Comparison of ENCODE assay signal across 18 cellular contexts in the genomic region with DNA sequence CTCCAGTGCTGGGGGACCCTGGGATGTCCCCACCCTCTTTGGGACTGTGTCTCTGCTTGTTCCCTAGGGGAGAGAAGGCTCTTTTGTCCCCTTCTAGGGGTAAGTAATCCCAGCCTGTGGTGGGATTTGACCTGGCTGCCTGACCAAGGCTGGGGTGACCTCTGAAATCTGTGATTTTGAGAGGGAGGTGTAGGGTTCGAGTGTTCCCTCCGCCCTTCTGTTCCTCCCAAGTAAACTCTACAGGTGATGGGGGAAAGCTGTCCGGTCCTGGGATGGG. TPM values are rescaled to one million over a fixed set of nuclear protein-coding genes. Genes with fewer than 3 reads are reported as not detected.
DNase-seq lines count a peak whose midpoint lies in the region; ATAC-seq and TF ChIP-seq lines count a peak whose summit lies in the region.
"Had no signal": no experiment of that assay in that cellular context is flagged by ENCODE, and none has a peak within 500 bp of the region (broad histone marks: within the 10 kb centered on the region; RNA-seq: fewer than 3 reads in every experiment).

No MANE protein-coding gene starts in this region.

- in situ Hi-C loops in astrocyte of the cerebellum (cut with HindIII; ENCODE audit: low sequenced_read_pairs), result no loop called here

- H3K9me3 Mint-ChIP-seq in activated naive CD8-positive, alpha-beta T cell treated with anti-CD3 and anti-CD28 coated beads, Interleukin-2, amount 10 ng/mL, durations not matched to agents 7 days and 5 days, result no peaks in the 10 kb centered on the region
- H3K9me3 Mint-ChIP-seq in activated naive CD8-positive, alpha-beta T cell treated with anti-CD3 and anti-CD28 coated beads for 36 hours, result no peaks in the 10 kb centered on the region
- H3K9me3 Mint-ChIP-seq: activated naive CD4-positive, alpha-beta T cell treated with anti-CD3 and anti-CD28 coated beads, Interleukin-2, amount 10 ng/mL, durations not matched to agents 7 days and 5 days had no signal

- no peaks in the 10 kb centered on the region for H3K36me3 Mint-ChIP-seq in activated naive CD8-positive, alpha-beta T cell treated with anti-CD3 and anti-CD28 coated beads, Interleukin-2, amount 10 ng/mL, durations not matched to agents 7 days and 5 days
- H3K36me3 Mint-ChIP-seq in activated naive CD8-positive, alpha-beta T cell treated with anti-CD3 and anti-CD28 coated beads for 36 hours, result no peaks in the 10 kb centered on the region
- H3K36me3 Mint-ChIP-seq: activated naive CD4-positive, alpha-beta T cell treated with anti-CD3 and anti-CD28 coated beads, Interleukin-2, amount 10 ng/mL, durations not matched to agents 7 days and 5 days; CD8-positive, alpha-beta memory T cell had no signal

- peak overlapping the region; percentile 46 for H3K4me3 ChIP-seq in astrocyte of the cerebellum (ENCODE audit: low read depth, low read length)
- peak overlapping the region; percentile 50 for H3K4me3 ChIP-seq in lower lobe of right lung
- H3K4me3 ChIP-seq in upper lobe of left lung, result peak overlapping the region in 3 of 4 donors; percentile 30 to 42 (median 32)
- peak overlapping the region in 1 of 4 donors; percentile 32 for H3K4me3 ChIP-seq in esophagus squamous epithelium
- H3K4me3 ChIP-seq: gastrocnemius medialis had no signal

- H3K36me3 ChIP-seq in lower lobe of right lung, result no peaks in the 10 kb centered on the region
- H3K36me3 ChIP-seq in upper lobe of left lung, result no peaks in the 10 kb centered on the region
- no peaks in the 10 kb centered on the region for H3K36me3 ChIP-seq in esophagus squamous epithelium
- H3K36me3 ChIP-seq: gastrocnemius medialis had no signal

- no peak overlapping the region for H3K27ac Mint-ChIP-seq in activated naive CD8-positive, alpha-beta T cell treated with anti-CD3 and anti-CD28 coated beads, Interleukin-2, amount 10 ng/mL, durations not matched to agents 7 days and 5 days
- no peak overlapping the region for H3K27ac Mint-ChIP-seq in activated naive CD8-positive, alpha-beta T cell treated with anti-CD3 and anti-CD28 coated beads for 36 hours
- H3K27ac Mint-ChIP-seq: activated naive CD4-positive, alpha-beta T cell treated with anti-CD3 and anti-CD28 coated beads, Interleukin-2, amount 10 ng/mL, durations not matched to agents 7 days and 5 days had no signal

- intact Hi-C loops in lower lobe of right lung (cut with DNase I) (no loop called here), esophagus squamous epithelium (cut with DNase I) (loop anchor here (5.0 kb wide), 1 partner anchor 73 kb away; a partner anchor contains a TSS), head of caudate nucleus (cut with DNase I) (no loop called here)

- H3K4me3 Mint-ChIP-seq in activated naive CD8-positive, alpha-beta T cell treated with anti-CD3 and anti-CD28 coated beads, Interleukin-2, amount 10 ng/mL, durations not matched to agents 7 days and 5 days, result no peak overlapping the region
- H3K4me3 Mint-ChIP-seq in activated naive CD8-positive, alpha-beta T cell treated with anti-CD3 and anti-CD28 coated beads for 36 hours, result no peak overlapping the region
- H3K4me3 Mint-ChIP-seq: activated naive CD4-positive, alpha-beta T cell treated with anti-CD3 and anti-CD28 coated beads, Interleukin-2, amount 10 ng/mL, durations not matched to agents 7 days and 5 days had no signal

- no peak for TF ChIP-seq POLR2A in upper lobe of left lung (IDR thresholded peaks at IDR 0.05)
- no peak for TF ChIP-seq POLR2A in esophagus squamous epithelium (IDR thresholded peaks at IDR 0.05)

- H3K4me1 ChIP-seq in lower lobe of right lung (peaks cover 22% of the 10 kb centered on the region), upper lobe of left lung (peaks cover 16 to 55% (median 25%) of the 10 kb centered on the region in 4 donors), esophagus squamous epithelium (peaks cover 15 to 72% (median 18%) of the 10 kb centered on the region in 3 donors)

- DNase-seq in activated naive CD8-positive, alpha-beta T cell treated with anti-CD3 and anti-CD28 coated beads, Interleukin-2, amount 10 ng/mL, durations not matched to agents 7 days and 5 days, result peak; percentile 20
- no peak for DNase-seq in activated naive CD8-positive, alpha-beta T cell treated with anti-CD3 and anti-CD28 coated beads for 36 hours
- DNase-seq in astrocyte of the cerebellum (ENCODE audit: low read depth), result no peak
- peak; percentile 6 for DNase-seq in lower lobe of right lung
- DNase-seq in upper lobe of left lung, result no peak
- DNase-seq in esophagus squamous epithelium (lab: John Stamatoyannopoulos, UW), result no peak
- DNase-seq in head of caudate nucleus, result no peak
- DNase-seq: CD8-positive, alpha-beta memory T cell; gastrocnemius medialis; NCI-H1417 treated with DMSO at 0.1 percent for 48 hours; NCI-H2227 treated with DMSO at 0.1 percent for 48 hours; stimulated activated CD4-positive, alpha-beta T cell treated with anti-CD3 and anti-CD28 coated beads, Interleukin-2, amount 100 ng/mL, for 48 hours had no signal

- 73 to 94% methylated on average over 2 to 3 of the region's 3 CpGs for WGBS in upper lobe of left lung, 2 donors
- 43 to 78% methylated on average over 1 to 3 of the region's 3 CpGs for WGBS in esophagus squamous epithelium, 2 donors

- POLR2A ChIA-PET in activated naive CD8-positive, alpha-beta T cell treated with anti-CD3 and anti-CD28 coated beads, Interleukin-2, amount 10 ng/mL, durations not matched to agents 7 days and 5 days (lab: Charles Lee), result no interaction called here

- TF ChIP-seq CTCF in astrocyte of the cerebellum (IDR thresholded peaks at IDR 0.05; ENCODE audit: low read depth, low read length, missing control alignments) (no peak), lower lobe of right lung (IDR thresholded peaks at IDR 0.05) (no peak), upper lobe of left lung (IDR thresholded peaks at IDR 0.05) (no peak), esophagus squamous epithelium (IDR thresholded peaks at IDR 0.05) (no peak)

- no peak for TF ChIP-seq EP300 in upper lobe of left lung (IDR thresholded peaks at IDR 0.05)

- H3K27ac ChIP-seq in lower lobe of right lung (peak overlapping the region; percentile 67), upper lobe of left lung (peak overlapping the region in 3 of 4 donors; percentile 31 to 91 (median 70)), esophagus squamous epithelium (no peak overlapping the region)
- H3K27ac ChIP-seq: gastrocnemius medialis had no signal

- H3K27me3 ChIP-seq in lower lobe of right lung (ENCODE audit: low read depth) (peaks cover 31% of the 10 kb centered on the region), upper lobe of left lung (peaks cover 0 to 3% (median 0%) of the 10 kb centered on the region in 4 donors), esophagus squamous epithelium (peaks cover 0 to 32% (median 0%) of the 10 kb centered on the region in 4 donors)

- H3K9me3 ChIP-seq in lower lobe of right lung, result no peaks in the 10 kb centered on the region
- no peaks in the 10 kb centered on the region for H3K9me3 ChIP-seq in upper lobe of left lung
- no peaks in the 10 kb centered on the region for H3K9me3 ChIP-seq in esophagus squamous epithelium
- H3K9me3 ChIP-seq: gastrocnemius medialis had no signal

- no peak for ATAC-seq in activated naive CD8-positive, alpha-beta T cell treated with anti-CD3 and anti-CD28 coated beads, Interleukin-2, amount 10 ng/mL, durations not matched to agents 7 days and 5 days (ENCODE audit: low read depth)
- ATAC-seq in lower lobe of right lung (no peak), upper lobe of left lung (ENCODE audit: low FRiP score in 2 of 2) (no peak), GM21529 (IDR thresholded peaks at IDR 0.05; ENCODE audit: unreplicated experiment) (no peak)
- ATAC-seq: gastrocnemius medialis, SK-N-SH treated with all-trans-retinoic acid at 6 μM for 48 hours had no signal

- H3K4me1 Mint-ChIP-seq in activated naive CD8-positive, alpha-beta T cell treated with anti-CD3 and anti-CD28 coated beads, Interleukin-2, amount 10 ng/mL, durations not matched to agents 7 days and 5 days, result peaks cover 11% of the 10 kb centered on the region
- H3K4me1 Mint-ChIP-seq in activated naive CD8-positive, alpha-beta T cell treated with anti-CD3 and anti-CD28 coated beads for 36 hours, result peaks cover 4% of the 10 kb centered on the region

- peaks cover 39% of the 10 kb centered on the region for H3K27me3 Mint-ChIP-seq in activated naive CD8-positive, alpha-beta T cell treated with anti-CD3 and anti-CD28 coated beads, Interleukin-2, amount 10 ng/mL, durations not matched to agents 7 days and 5 days
- H3K27me3 Mint-ChIP-seq in activated naive CD8-positive, alpha-beta T cell treated with anti-CD3 and anti-CD28 coated beads for 36 hours, result peaks cover 51% of the 10 kb centered on the region

RNA-seq across cellular contexts. Expression of a gene that starts 0.6 kb away (rescaled TPM):
- not detected for total RNA-seq in activated naive CD8-positive, alpha-beta T cell treated with anti-CD3 and anti-CD28 coated beads, Interleukin-2, amount 10 ng/mL, durations not matched to agents 7 days and 5 days
- not detected for total RNA-seq in activated naive CD8-positive, alpha-beta T cell treated with anti-CD3 and anti-CD28 coated beads for 36 hours
- total RNA-seq in lower lobe of right lung (9.2 TPM), upper lobe of left lung (10 to 100 TPM in 1 of 6 donors, 1 to 10 TPM in 5; 1.3 to 15.7 (median 3.8) TPM), esophagus squamous epithelium (under 1 TPM in 2 of 4 donors, not detected in 2; 0.12 to 0.76 TPM)
- total RNA-seq: activated CD8-positive, alpha-beta memory T cell treated with anti-CD3 and anti-CD28 coated beads for 36 hours; cardiac septum; CD8-positive, alpha-beta memory T cell; gastrocnemius medialis; myocyte had no signal

Comparison
In these comparisons a context has a peak if more than half of its experiments do, and no peak if none do; other contexts are left out.
1. DNase-seq: peak in activated naive CD8-positive, alpha-beta T cell treated with anti-CD3 and anti-CD28 coated beads, Interleukin-2, amount 10 ng/mL, durations not matched to agents 7 days and 5 days (single experiment) and lower lobe of right lung (single experiment); none in activated naive CD8-positive, alpha-beta T cell treated with anti-CD3 and anti-CD28 coated beads for 36 hours (single experiment), astrocyte of the cerebellum (single experiment), upper lobe of left lung (0 of 2), esophagus squamous epithelium (single experiment) and head of caudate nucleus (0 of 42).
2. H3K27ac ChIP-seq: peak in lower lobe of right lung (single experiment) and upper lobe of left lung (3 of 4); none in esophagus squamous epithelium (0 of 4).